In the genomic region with DNA sequence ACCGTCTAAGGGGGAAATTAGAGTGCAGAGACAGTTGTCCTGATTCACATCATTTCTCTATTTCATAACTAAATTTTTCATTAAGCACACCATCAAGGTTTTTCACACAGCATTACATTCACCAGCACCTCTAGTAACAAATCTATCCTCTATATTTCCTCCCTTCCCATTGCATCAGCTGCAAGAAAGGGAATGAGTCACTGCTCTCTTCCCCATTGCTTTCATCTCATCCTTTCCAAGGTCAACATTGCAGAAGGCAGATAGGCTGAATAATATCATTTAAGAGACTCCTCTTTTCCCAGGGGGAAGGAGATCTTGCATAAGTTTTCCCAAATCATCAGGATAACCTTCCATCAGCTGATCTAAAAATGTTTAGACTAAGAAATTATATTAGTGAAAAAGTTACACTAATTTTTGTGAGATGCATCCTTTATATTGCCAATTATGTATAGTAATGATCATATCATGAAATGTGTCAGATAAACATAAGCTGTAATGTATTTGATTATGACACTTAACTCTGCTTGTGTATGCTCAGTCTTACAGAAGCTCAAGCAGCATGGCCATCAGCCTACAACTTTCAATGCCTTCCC, we compare ENCODE assay signal across 8 cellular contexts. TPM values are rescaled to one million over a fixed set of nuclear protein-coding genes. Genes with fewer than 3 reads are reported as not detected.
DNase-seq lines count a peak whose midpoint lies in the region; ATAC-seq, FAIRE-seq and TF ChIP-seq lines count a peak whose summit lies in the region.

No MANE protein-coding gene starts in this region.

- H3K4me3 ChIP-seq in KMS-11 (IDR thresholded peaks at IDR 0.05; ENCODE audit: insufficient read depth, low read depth, low read length) (no peak overlapping the region), adrenal gland (no peak overlapping the region), mesodermal cell (ENCODE audit: extremely low read depth, insufficient read depth, low read length, poor library complexity, severe bottlenecking) (no peak overlapping the region)

- H3K4me1 ChIP-seq in KMS-11 (ENCODE audit: low read depth, poor library complexity, severe bottlenecking) = peaks cover 37% of the 10 kb centered on the region
- peaks cover 17 to 33% of the 10 kb centered on the region in 2 donors for H3K4me1 ChIP-seq in adrenal gland (replicated peaks in 1 of 2)
- peaks cover 14% of the 10 kb centered on the region for H3K4me1 ChIP-seq in mesodermal cell (ENCODE audit: control insufficient read depth, insufficient read depth, low read length, poor library complexity, severe bottlenecking)

- WGBS in adrenal gland, 4 donors = 47 to 58% (median 48%) methylated on average over 1 of the region's 1 CpG
- 100% methylated on average over 1 of the region's 1 CpG for WGBS in mesodermal cell (ENCODE audit: insufficient coverage in 2 of 2), 2 experiments

- H3K9ac ChIP-seq in KMS-11 = no peak overlapping the region

- no peak for DNase-seq in D721Med (ENCODE audit: insufficient read length, low spot score)
- DNase-seq in adrenal gland = peak in 3 of 7 donors; percentile 39 to 44 (median 43)
- DNase-seq in UCSD-AML1 (lab: John Stamatoyannopoulos, UW; ENCODE audit: unreplicated experiment) = no peak
- no peak for DNase-seq in GM19240 (ENCODE audit: insufficient read length, low spot score)

- H3K79me2 ChIP-seq in KMS-11 (ENCODE audit: insufficient read depth, low read depth) = peaks cover 89% of the 10 kb centered on the region

- H3K27me3 ChIP-seq in KMS-11 (ENCODE audit: insufficient read depth, low read depth) (no peaks in the 10 kb centered on the region), adrenal gland (no peaks in the 10 kb centered on the region)

- ATAC-seq in GM18868 (IDR thresholded peaks at IDR 0.05; ENCODE audit: unreplicated experiment) (no peak), HG03097 (IDR thresholded peaks at IDR 0.05; ENCODE audit: low FRiP score, unreplicated experiment) (no peak)

- H3K9me3 ChIP-seq in adrenal gland (replicated peaks in 1 of 3) (no peaks in the 10 kb centered on the region), mesodermal cell (ENCODE audit: control insufficient read depth, low read length) (no peaks in the 10 kb centered on the region)

- peaks cover 15% of the 10 kb centered on the region for H4K20me1 ChIP-seq in KMS-11 (ENCODE audit: insufficient read depth)

- no peak overlapping the region for H3K27ac ChIP-seq in KMS-11
- H3K27ac ChIP-seq in adrenal gland = peak overlapping the region in 3 of 5 donors; percentile 18 to 71 (median 66)
- peak overlapping the region; percentile 79 for H3K27ac ChIP-seq in mesodermal cell (ENCODE audit: low read depth, low read length, severe bottlenecking)

- TF ChIP-seq POLR2A in adrenal gland (IDR thresholded peaks at IDR 0.05) = no peak

- H3K36me3 ChIP-seq in KMS-11 (ENCODE audit: insufficient read depth) = no peaks in the 10 kb centered on the region
- no peaks in the 10 kb centered on the region for H3K36me3 ChIP-seq in adrenal gland (replicated peaks in 1 of 2)
- peaks cover 11% of the 10 kb centered on the region for H3K36me3 ChIP-seq in mesodermal cell (ENCODE audit: control insufficient read depth, insufficient read depth, low read length)

- TF ChIP-seq CTCF in D721Med (IDR thresholded peaks at IDR 0.05; ENCODE audit: insufficient read depth, missing control alignments) (no peak), KMS-11 (conservative IDR thresholded peaks at IDR 0.05; ENCODE audit: low read depth, low read length) (no peak), adrenal gland (IDR thresholded peaks at IDR 0.05) (no peak)

- peak overlapping the region; percentile 3; the same call in 1 of the 2 replicates for H3K4me2 ChIP-seq in KMS-11

- H2AFZ ChIP-seq in KMS-11 (ENCODE audit: low read depth) = no peak overlapping the region

- peak; percentile 48 for FAIRE-seq in D721Med (lab: Jason Lieb, UNC)

- intact Hi-C loops in adrenal gland (cut with DNase I) = loop anchor here in 1 of 2 donors (10.0 kb wide), 1 partner anchor 346 kb away; no protein-coding TSS in a partner anchor

RNA-seq across cellular contexts. Expression of gene INTS7, which starts 4.3 kb away (rescaled TPM):
- total RNA-seq in adrenal gland = 10 to 100 TPM in 6 of 8 donors, 1 to 10 TPM in 2; 9.4 to 20.4 (median 12.2) TPM
- 10 to 100 TPM in 1 of 3 donors, 1 to 10 TPM in 2; 6.3 to 14.8 (median 8.8) TPM for polyA plus RNA-seq in adrenal gland
- 14.2 TPM for polyA plus RNA-seq in mesodermal cell (2013, experiment 1 of 2)
- polyA plus RNA-seq in mesodermal cell (2013, experiment 2 of 2) = 12.8 TPM

RNA-seq across cellular contexts. Expression of gene DTL, which starts 4.5 kb away (rescaled TPM):
- total RNA-seq in adrenal gland = 1 to 10 TPM in 2 of 8 donors, under 1 TPM in 6; 0.06 to 1.2 (median 0.66) TPM
- 1 to 10 TPM in 1 of 3 donors, under 1 TPM in 2; 0.24 to 1.8 (median 0.24) TPM for polyA plus RNA-seq in adrenal gland
- 18.4 TPM for polyA plus RNA-seq in mesodermal cell (2013, experiment 1 of 2)
- 13.6 TPM for polyA plus RNA-seq in mesodermal cell (2013, experiment 2 of 2)
